Comparison of ENCODE assay signal across 9 cellular contexts in the genomic region with DNA sequence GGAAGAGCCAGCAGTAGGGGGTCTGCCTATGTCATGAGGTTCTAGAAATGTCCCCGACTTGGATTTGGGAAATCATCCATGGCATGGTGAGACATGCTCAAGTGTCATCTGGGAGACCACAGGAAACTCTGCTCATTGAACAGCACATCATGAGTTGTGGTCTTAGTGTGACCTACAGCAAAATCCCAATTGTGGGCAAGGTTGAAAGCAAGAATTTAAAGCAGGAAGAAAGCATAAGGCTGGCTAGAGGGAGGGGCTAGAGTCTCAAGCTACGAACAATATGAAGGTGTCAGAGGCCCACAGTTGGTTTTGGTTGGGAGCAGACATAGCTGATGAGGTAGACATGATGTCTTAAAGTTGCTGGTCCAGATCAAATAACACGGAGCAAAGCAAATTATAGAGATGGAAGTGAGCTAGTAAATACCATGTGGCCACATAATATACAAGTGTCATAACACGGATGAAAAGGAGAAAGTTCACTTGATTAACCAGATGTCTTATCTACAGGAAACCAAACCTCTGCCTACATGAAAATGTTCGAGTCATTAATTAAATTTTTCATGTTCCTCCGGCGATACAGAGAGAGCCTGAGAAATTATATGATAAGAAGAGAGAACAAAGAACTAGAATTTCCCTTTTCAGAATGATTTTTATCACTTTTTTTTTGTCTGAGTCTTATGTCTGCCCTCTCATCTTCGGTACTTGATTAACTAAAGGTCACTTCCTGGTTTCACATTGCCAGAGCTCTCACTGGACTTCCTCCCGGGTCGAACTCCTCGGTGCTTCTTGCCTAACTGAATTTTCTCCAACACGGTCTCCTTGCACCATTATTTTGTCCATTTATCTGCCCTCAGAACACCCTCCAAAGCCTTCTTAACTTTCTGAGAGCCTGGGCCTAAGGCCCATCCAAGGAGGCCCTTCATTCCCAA.
A peak's percentile ranks its signal among the peaks of the same experiment; 100 is the strongest.
DNase-seq lines count a peak whose midpoint lies in the region; ATAC-seq and TF ChIP-seq lines count a peak whose summit lies in the region.
"Had no signal": no experiment of that assay in that cellular context is flagged by ENCODE, and none has a peak within 500 bp of the region (broad histone marks: within the 10 kb centered on the region; RNA-seq: fewer than 3 reads in every experiment).

No MANE protein-coding gene starts in this region.

- no peak overlapping the region for H3K9ac ChIP-seq in OCI-LY1 (ENCODE audit: low read length)
- H3K9ac ChIP-seq in H9 (ENCODE audit: extremely low read depth, insufficient read length, low read length): no peak overlapping the region

- H3K9me3 Mint-ChIP-seq in HFFc6 (no peaks in the 10 kb centered on the region), immature natural killer cell (peaks cover 0 to 2% (median 0%) of the 10 kb centered on the region in 6 donors), H9 (no peaks in the 10 kb centered on the region)

- H2BK5ac ChIP-seq in H9 (ENCODE audit: insufficient read length, low read length): no peak overlapping the region

- H3K4me2 ChIP-seq in OCI-LY1 (ENCODE audit: low read length) (no peak overlapping the region), H9 (ENCODE audit: insufficient read depth, insufficient read length, low read length) (no peak overlapping the region)

- no peaks in the 10 kb centered on the region; the same call in 1 of the 2 replicates for H3K9me2 ChIP-seq in OCI-LY1 (ENCODE audit: low read depth, low read length)

- no CpG with 5 or more reads among the region's 12 CpGs for WGBS in H9 (ENCODE audit: extremely low coverage, insufficient read length, low lambda C conversion rate)

- H3K79me2 ChIP-seq in OCI-LY1 (ENCODE audit: insufficient read depth, low read length) (no peaks in the 10 kb centered on the region), H9 (ENCODE audit: insufficient read depth, low read length) (no peaks in the 10 kb centered on the region)

- no peak overlapping the region for H2BK120ac ChIP-seq in H9 (ENCODE audit: low read depth, low read length, poor library complexity, severe bottlenecking)

- no peak overlapping the region for H3K23ac ChIP-seq in H9 (ENCODE audit: insufficient read length, low read depth, low read length)

- H4K5ac ChIP-seq in H9 (ENCODE audit: insufficient read length, low read depth, low read length): no peak overlapping the region

- no peaks in the 10 kb centered on the region for H3F3A ChIP-seq in OCI-LY1 (ENCODE audit: insufficient read depth, low read length)

- H3K23me2 ChIP-seq in H9 (ENCODE audit: insufficient read length, low read depth, low read length, poor library complexity, severe bottlenecking): no peaks in the 10 kb centered on the region

- H3K14ac ChIP-seq in H9 (ENCODE audit: insufficient read depth, low read length): no peak overlapping the region

- peak; percentile 30 for DNase-seq in EH (ENCODE audit: low read depth)
- no peak for DNase-seq in HFFc6
- peak; percentile 55 to 66 (median 62) for DNase-seq in immature natural killer cell
- DNase-seq in stimulated activated naive CD4-positive, alpha-beta T cell treated with Interleukin-2 at 50 U/mL for 16 hours (lab: John Stamatoyannopoulos, UW): no peak
- no peak for DNase-seq in H9
- no peak for DNase-seq in OCI-M2 (lab: John Stamatoyannopoulos, UW; ENCODE audit: unreplicated experiment)
- DNase-seq: ovary had no signal

- no peak overlapping the region for H3K56ac ChIP-seq in H9 (ENCODE audit: insufficient read length, low read depth, low read length)

- H3K4me1 Mint-ChIP-seq in HFFc6 (ENCODE audit: low read depth) (peaks cover 56% of the 10 kb centered on the region), immature natural killer cell (peaks cover 33 to 38% of the 10 kb centered on the region in 2 donors), H9 (peaks cover 4 to 5% of the 10 kb centered on the region in 2 experiments; a peak in 3 of 4 replicates)

- H3T11ph ChIP-seq in H9 (ENCODE audit: low read length): no peak overlapping the region

- H4K20me1 ChIP-seq in OCI-LY1 (ENCODE audit: insufficient read depth, low read length): no peaks in the 10 kb centered on the region
- H4K20me1 ChIP-seq in H9 (ENCODE audit: control insufficient read depth, insufficient read depth, insufficient read length): no peaks in the 10 kb centered on the region

- peak overlapping the region; percentile 88 for H3K27ac Mint-ChIP-seq in HFFc6
- peak overlapping the region; percentile 63 to 92 (median 81) for H3K27ac Mint-ChIP-seq in immature natural killer cell
- no peak overlapping the region for H3K27ac Mint-ChIP-seq in H9

- no peak overlapping the region for H3K4me3 ChIP-seq in OCI-LY1 (ENCODE audit: low read depth, low read length, poor library complexity, severe bottlenecking)
- H3K4me3 ChIP-seq: ovary had no signal

- H3K9me3 ChIP-seq in OCI-LY1 (ENCODE audit: low read length): no peaks in the 10 kb centered on the region
- H3K9me3 ChIP-seq in H9 (ENCODE audit: control insufficient read depth, low read depth, low read length): no peaks in the 10 kb centered on the region
- H3K9me3 ChIP-seq: ovary had no signal

- no peak overlapping the region for H2BK12ac ChIP-seq in H9 (ENCODE audit: insufficient read length, low read depth, low read length)

- H2BK15ac ChIP-seq in H9 (ENCODE audit: low read depth, low read length): no peak overlapping the region

- TF ChIP-seq CTCF in HFFc6 (IDR thresholded peaks at IDR 0.05): no peak
- TF ChIP-seq CTCF in OCI-LY1 (IDR thresholded peaks at IDR 0.05; ENCODE audit: low read length): no peak
- no peak for TF ChIP-seq CTCF in H9 (conservative IDR thresholded peaks at IDR 0.05)

- H3K4me1 ChIP-seq in OCI-LY1 (ENCODE audit: insufficient read depth, low read length, severe bottlenecking): peaks cover 14% of the 10 kb centered on the region
- no peaks in the 10 kb centered on the region for H3K4me1 ChIP-seq in H9 (ENCODE audit: insufficient read depth, low read length)

- no peak overlapping the region for H3K18ac ChIP-seq in H9 (ENCODE audit: insufficient read length, low read depth, low read length)

- H4K91ac ChIP-seq in H9 (ENCODE audit: insufficient read length, low read depth, low read length): no peak overlapping the region

- no peaks in the 10 kb centered on the region for H3K36me3 ChIP-seq in OCI-LY1 (ENCODE audit: insufficient read depth, low read length)
- H3K36me3 ChIP-seq: ovary had no signal

- H3K27me3 ChIP-seq in OCI-LY1 (ENCODE audit: insufficient read depth, low read length) (no peaks in the 10 kb centered on the region), H9 (ENCODE audit: insufficient read depth, low read length) (no peaks in the 10 kb centered on the region)
- H3K27me3 ChIP-seq: ovary had no signal

- H3K4ac ChIP-seq in H9 (ENCODE audit: low read depth, low read length): no peak overlapping the region

- ATAC-seq in HG03520 (IDR thresholded peaks at IDR 0.05; ENCODE audit: unreplicated experiment): no peak

- no peak overlapping the region for H2BK20ac ChIP-seq in H9 (ENCODE audit: low read depth, low read length, poor library complexity, severe bottlenecking)

- H3K36me3 Mint-ChIP-seq in HFFc6 (ENCODE audit: low read depth) (peaks cover 5% of the 10 kb centered on the region), immature natural killer cell (peaks cover 0 to 3% (median 0%) of the 10 kb centered on the region in 3 donors), H9 (ENCODE audit: insufficient read depth in 1 of 3, low read depth in 3 of 3) (no peaks in the 10 kb centered on the region)

- H3K27me3 Mint-ChIP-seq in HFFc6 (ENCODE audit: insufficient read depth): peaks cover 1% of the 10 kb centered on the region; the same call in 1 of the 2 replicates
- peaks cover 2 to 8% (median 3%) of the 10 kb centered on the region in 3 donors for H3K27me3 Mint-ChIP-seq in immature natural killer cell (ENCODE audit: low read depth in 3 of 3)
- no peaks in the 10 kb centered on the region for H3K27me3 Mint-ChIP-seq in H9 (ENCODE audit: low read depth)

- H3K79me1 ChIP-seq in H9 (ENCODE audit: insufficient read depth, low read depth, low read length, poor library complexity, severe bottlenecking): no peaks in the 10 kb centered on the region

- H2AFZ ChIP-seq in OCI-LY1 (ENCODE audit: low read length) (peak overlapping the region; percentile 12; the same call in 1 of the 2 replicates), H9 (ENCODE audit: low read length) (no peak overlapping the region)

- no peak overlapping the region for H2AK5ac ChIP-seq in H9 (ENCODE audit: insufficient read length, low read length)

- no peak overlapping the region for H3K27ac ChIP-seq in OCI-LY1 (ENCODE audit: low read depth, low read length, poor library complexity, severe bottlenecking)
- H3K27ac ChIP-seq in H9 (ENCODE audit: insufficient read length, low read depth, low read length): no peak overlapping the region
- H3K27ac ChIP-seq: ovary had no signal

- no peak overlapping the region for H4K8ac ChIP-seq in H9 (replicated peaks; ENCODE audit: insufficient read length, low read depth, low read length)

- peak overlapping the region; percentile 6; the same call in 1 of the 2 replicates for H3K4me3 Mint-ChIP-seq in HFFc6
- H3K4me3 Mint-ChIP-seq in immature natural killer cell: peak overlapping the region; percentile 52 to 77 (median 61)
- no peak overlapping the region for H3K4me3 Mint-ChIP-seq in H9

Comparison
In these comparisons a context has a peak if more than half of its experiments do, and no peak if none do; other contexts are left out.
1. DNase-seq: peak in EH (single experiment) and immature natural killer cell (3 of 3); none in HFFc6 (single experiment), stimulated activated naive CD4-positive, alpha-beta T cell treated with Interleukin-2 at 50 U/mL for 16 hours (single experiment), H9 (single experiment) and OCI-M2 (single experiment).
2. H3K27ac Mint-ChIP-seq: peak in HFFc6 (single experiment) and immature natural killer cell (6 of 6); none in H9 (0 of 3).
3. H3K4me3 Mint-ChIP-seq: peak in HFFc6 (single experiment) and immature natural killer cell (5 of 5); none in H9 (0 of 2).